ENCODE assay signal across 1 cellular context in genomic region chr3:16365454-16366128, GRCh38.
TF ChIP-seq lines count a peak whose summit lies in the region.

No MANE protein-coding gene starts in this region.

TF ChIP-seq in SK-N-SH treated with all-trans-retinoic acid at 6 μM for 48 hours, 23 proteins besides CTCF, POLR2A, EP300 and RAD21:
- no peak for TF ChIP-seq TSHZ2 (CRISPR knock-in tag; IDR thresholded peaks at IDR 0.05)
- no peak for TF ChIP-seq ZFP30 (CRISPR knock-in tag; IDR thresholded peaks at IDR 0.05)
- no peak for TF ChIP-seq ZC3H10 (CRISPR knock-in tag; IDR thresholded peaks at IDR 0.05)
- TF ChIP-seq TOX (CRISPR knock-in tag; IDR thresholded peaks at IDR 0.05; ENCODE audit: borderline replicate concordance), result no peak
- no peak for TF ChIP-seq PATZ1 (CRISPR knock-in tag; IDR thresholded peaks at IDR 0.05; ENCODE audit: borderline replicate concordance)
- TF ChIP-seq ESRRG (CRISPR knock-in tag; IDR thresholded peaks at IDR 0.05), result no peak
